ENCODE assay signal across 8 cellular contexts in the genomic region with DNA sequence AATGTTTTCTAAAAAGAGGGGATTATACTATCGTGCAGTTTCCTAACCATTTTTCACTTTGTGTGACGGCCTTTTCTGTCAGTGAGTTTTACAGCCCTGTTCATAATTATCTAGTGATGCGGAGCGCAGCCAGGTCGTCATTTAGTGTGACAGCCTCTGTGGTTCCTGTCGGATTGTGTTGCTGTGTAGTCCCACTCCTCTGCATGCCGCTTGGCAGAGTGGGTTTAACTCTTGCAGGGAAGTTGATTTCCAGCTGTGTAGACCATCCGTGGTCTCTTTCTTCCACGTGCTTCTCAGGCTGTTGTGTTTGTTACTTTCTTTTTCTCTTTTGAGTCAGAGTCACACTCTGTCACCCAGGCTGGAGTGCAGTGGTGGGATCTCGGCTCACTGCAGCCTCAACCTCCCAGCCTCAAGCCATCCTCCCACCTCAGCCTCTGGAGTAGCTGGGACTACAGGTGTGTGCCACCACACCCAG.
DNase-seq lines count a peak whose midpoint lies in the region; ATAC-seq and TF ChIP-seq lines count a peak whose summit lies in the region.

No MANE protein-coding gene starts in this region.

- peak; percentile 37 for DNase-seq in GM10248 (ENCODE audit: extremely low spot score)
- DNase-seq in NCI-H187 (lab: John Stamatoyannopoulos, UW): no peak
- no peak for DNase-seq in GM19240 (ENCODE audit: insufficient read length, low spot score)
- no peak for DNase-seq in ecto neural progenitor cell (ENCODE audit: low spot score)
- no peak for DNase-seq in 8988T

- POLR2A ChIA-PET in GM10248 (lab: Yijun Ruan, JAX): interaction anchor here (1.6 kb wide), 1 partner anchor 10 kb away, joined by 5 read pairs; no protein-coding TSS in a partner anchor

- H3K9ac ChIP-seq in OCI-LY3 (ENCODE audit: low read length): peak overlapping the region; percentile 26; the same call in 1 of the 2 replicates
- H3K9ac ChIP-seq in mucosa of rectum (ENCODE audit: low read depth in 1 of 2, low read length in 2 of 2): no peak overlapping the region

- ATAC-seq in GM21423 (IDR thresholded peaks at IDR 0.05; ENCODE audit: unreplicated experiment): peak; percentile 48

- H3K27me3 ChIP-seq in OCI-LY3 (ENCODE audit: low read depth, low read length) (no peaks in the 10 kb centered on the region), mucosa of rectum (ENCODE audit: control insufficient read depth in 2 of 2, insufficient read depth in 2 of 2, low read length in 2 of 2) (peaks cover 0 to 2% of the 10 kb centered on the region in 2 donors)

- H3K4me1 ChIP-seq in OCI-LY3 (ENCODE audit: low read length) (peaks cover 56% of the 10 kb centered on the region), mucosa of rectum (ENCODE audit: control insufficient read depth in 2 of 2, insufficient read depth in 2 of 2, low read length in 2 of 2) (no peaks in the 10 kb centered on the region)

- H3K36me3 ChIP-seq in OCI-LY3 (replicated peaks; ENCODE audit: low read depth, low read length): peaks cover 14% of the 10 kb centered on the region
- peaks cover 14 to 16% of the 10 kb centered on the region in 2 donors for H3K36me3 ChIP-seq in mucosa of rectum (ENCODE audit: control insufficient read depth in 2 of 2, insufficient read depth in 2 of 2, low read length in 2 of 2)

- CTCF ChIA-PET in GM10248 (lab: Yijun Ruan, JAX): interaction anchor here (0.8 to 1.4 kb wide), 2 partner anchors 9 to 16 kb away, joined by 3 to 6 read pairs; no protein-coding TSS in a partner anchor

- H3K9me3 ChIP-seq in OCI-LY3 (ENCODE audit: insufficient read depth, low read length) (no peaks in the 10 kb centered on the region), mucosa of rectum (ENCODE audit: control insufficient read depth in 2 of 2, low read length in 2 of 2) (no peaks in the 10 kb centered on the region)

- peak overlapping the region; percentile 76 for H3K4me2 ChIP-seq in OCI-LY3 (ENCODE audit: low read length)

- no peak overlapping the region for H2AFZ ChIP-seq in OCI-LY3 (ENCODE audit: low read depth, low read length)

- H3K27ac ChIP-seq in OCI-LY3 (ENCODE audit: low read length) (0 out of 2 replicates have a peak overlapping the region, but pooled peaks have one; percentile 15), mucosa of rectum (ENCODE audit: low read depth in 2 of 2, low read length in 2 of 2) (no peak overlapping the region)

- H3K4me3 ChIP-seq in OCI-LY3 (ENCODE audit: low read length) (peak overlapping the region; percentile 37), mucosa of rectum (ENCODE audit: low read length in 2 of 2) (peak overlapping the region; percentile 40 to 70)

- TF ChIP-seq CTCF in GM10248 (IDR thresholded peaks at IDR 0.05; ENCODE audit: control extremely low read depth, extremely low read depth, low read depth, missing control alignments) (no peak), OCI-LY3 (IDR thresholded peaks at IDR 0.05; ENCODE audit: low read depth, low read length) (no peak)

- H4K20me1 ChIP-seq in OCI-LY3 (ENCODE audit: insufficient read depth, low read length): peaks cover 35% of the 10 kb centered on the region

- H3K79me2 ChIP-seq in OCI-LY3 (ENCODE audit: low read length): peaks cover 13% of the 10 kb centered on the region
